In the genomic region with DNA sequence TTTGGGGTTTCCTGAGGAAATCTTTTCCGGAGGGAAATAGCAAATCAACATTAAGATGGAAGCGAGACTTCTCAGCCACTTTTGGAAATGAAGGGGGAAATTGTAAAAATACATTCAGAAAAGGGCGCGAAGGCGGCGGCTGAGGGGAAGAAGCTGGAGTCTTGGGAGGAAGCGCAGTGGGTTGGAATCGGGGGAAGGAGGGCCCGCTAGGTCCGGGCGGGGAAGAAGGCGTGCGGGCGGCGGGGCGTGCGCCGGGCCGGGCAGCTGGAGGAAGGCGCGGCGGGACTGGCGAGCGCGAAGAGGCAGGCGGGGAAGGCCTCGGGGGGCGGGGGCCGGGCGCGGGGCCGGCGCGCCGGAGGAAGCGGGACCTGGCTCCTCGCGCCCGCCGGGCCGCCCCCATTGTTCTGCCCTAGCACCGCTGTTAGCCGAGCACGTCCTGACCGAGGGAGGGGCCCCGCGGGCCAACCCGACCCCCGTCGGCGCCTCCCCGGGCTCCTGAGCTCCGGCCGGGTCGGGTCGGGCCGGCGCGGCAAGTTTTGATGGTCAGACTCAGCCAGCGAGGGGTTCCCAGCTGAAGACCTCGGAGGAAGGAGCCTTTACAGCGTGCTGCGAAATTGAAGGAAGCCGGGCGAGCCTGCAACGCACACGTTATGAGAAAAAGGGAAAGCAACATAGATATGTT, we compare ENCODE assay signal across 2 cellular contexts.
TF ChIP-seq lines count a peak whose summit lies in the region.

No MANE protein-coding gene starts in this region.

TF ChIP-seq in WTC11, 78 proteins besides CTCF, POLR2A, EP300 and RAD21 (continued from another document):
- TF ChIP-seq CBFB (CRISPR knock-in tag; IDR thresholded peaks at IDR 0.05; ENCODE audit: low read depth) (0 out of 2 replicates have a peak, but pooled peaks have one; percentile 34), RORB (CRISPR knock-in tag; IDR thresholded peaks at IDR 0.05) (no peak), KAT7 (CRISPR knock-in tag; IDR thresholded peaks at IDR 0.05; ENCODE audit: borderline replicate concordance) (no peak), NFYB (CRISPR knock-in tag; conservative IDR thresholded peaks at IDR 0.05; ENCODE audit: low read depth) (no peak), JUN (CRISPR knock-in tag; IDR thresholded peaks at IDR 0.05) (no peak), ZNF232 (CRISPR knock-in tag; IDR thresholded peaks at IDR 0.05) (no peak), NR1H2 (CRISPR knock-in tag; IDR thresholded peaks at IDR 0.05) (no peak), SOX15 (CRISPR knock-in tag; IDR thresholded peaks at IDR 0.05) (no peak), TP53 (CRISPR knock-in tag; IDR thresholded peaks at IDR 0.05) (no peak), NFATC4 (CRISPR knock-in tag; IDR thresholded peaks at IDR 0.05) (no peak)
- TF ChIP-seq, protein P1, sequence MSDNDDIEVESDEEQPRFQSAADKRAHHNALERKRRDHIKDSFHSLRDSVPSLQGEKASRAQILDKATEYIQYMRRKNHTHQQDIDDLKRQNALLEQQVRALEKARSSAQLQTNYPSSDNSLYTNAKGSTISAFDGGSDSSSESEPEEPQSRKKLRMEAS (CRISPR knock-in tag; IDR thresholded peaks at IDR 0.05), result no peak
- TF ChIP-seq, protein P2, sequence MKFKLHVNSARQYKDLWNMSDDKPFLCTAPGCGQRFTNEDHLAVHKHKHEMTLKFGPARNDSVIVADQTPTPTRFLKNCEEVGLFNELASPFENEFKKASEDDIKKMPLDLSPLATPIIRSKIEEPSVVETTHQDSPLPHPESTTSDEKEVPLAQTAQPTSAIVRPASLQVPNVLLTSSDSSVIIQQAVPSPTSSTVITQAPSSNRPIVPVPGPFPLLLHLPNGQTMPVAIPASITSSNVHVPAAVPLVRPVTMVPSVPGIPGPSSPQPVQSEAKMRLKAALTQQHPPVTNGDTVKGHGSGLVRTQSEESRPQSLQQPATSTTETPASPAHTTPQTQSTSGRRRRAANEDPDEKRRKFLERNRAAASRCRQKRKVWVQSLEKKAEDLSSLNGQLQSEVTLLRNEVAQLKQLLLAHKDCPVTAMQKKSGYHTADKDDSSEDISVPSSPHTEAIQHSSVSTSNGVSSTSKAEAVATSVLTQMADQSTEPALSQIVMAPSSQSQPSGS (CRISPR knock-in tag; IDR thresholded peaks at IDR 0.05; ENCODE audit: borderline replicate concordance, low read depth), result no peak
- TF ChIP-seq, protein P3, sequence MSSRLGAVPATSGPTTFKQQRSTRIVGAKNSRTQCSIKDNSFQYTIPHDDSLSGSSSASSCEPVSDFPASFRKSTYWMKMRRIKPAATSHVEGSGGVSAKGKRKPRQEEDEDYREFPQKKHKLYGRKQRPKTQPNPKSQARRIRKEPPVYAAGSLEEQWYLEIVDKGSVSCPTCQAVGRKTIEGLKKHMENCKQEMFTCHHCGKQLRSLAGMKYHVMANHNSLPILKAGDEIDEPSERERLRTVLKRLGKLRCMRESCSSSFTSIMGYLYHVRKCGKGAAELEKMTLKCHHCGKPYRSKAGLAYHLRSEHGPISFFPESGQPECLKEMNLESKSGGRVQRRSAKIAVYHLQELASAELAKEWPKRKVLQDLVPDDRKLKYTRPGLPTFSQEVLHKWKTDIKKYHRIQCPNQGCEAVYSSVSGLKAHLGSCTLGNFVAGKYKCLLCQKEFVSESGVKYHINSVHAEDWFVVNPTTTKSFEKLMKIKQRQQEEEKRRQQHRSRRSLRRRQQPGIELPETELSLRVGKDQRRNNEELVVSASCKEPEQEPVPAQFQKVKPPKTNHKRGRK (CRISPR knock-in tag; IDR thresholded peaks at IDR 0.05; ENCODE audit: borderline replicate concordance), result no peak
- TF ChIP-seq, protein P4, sequence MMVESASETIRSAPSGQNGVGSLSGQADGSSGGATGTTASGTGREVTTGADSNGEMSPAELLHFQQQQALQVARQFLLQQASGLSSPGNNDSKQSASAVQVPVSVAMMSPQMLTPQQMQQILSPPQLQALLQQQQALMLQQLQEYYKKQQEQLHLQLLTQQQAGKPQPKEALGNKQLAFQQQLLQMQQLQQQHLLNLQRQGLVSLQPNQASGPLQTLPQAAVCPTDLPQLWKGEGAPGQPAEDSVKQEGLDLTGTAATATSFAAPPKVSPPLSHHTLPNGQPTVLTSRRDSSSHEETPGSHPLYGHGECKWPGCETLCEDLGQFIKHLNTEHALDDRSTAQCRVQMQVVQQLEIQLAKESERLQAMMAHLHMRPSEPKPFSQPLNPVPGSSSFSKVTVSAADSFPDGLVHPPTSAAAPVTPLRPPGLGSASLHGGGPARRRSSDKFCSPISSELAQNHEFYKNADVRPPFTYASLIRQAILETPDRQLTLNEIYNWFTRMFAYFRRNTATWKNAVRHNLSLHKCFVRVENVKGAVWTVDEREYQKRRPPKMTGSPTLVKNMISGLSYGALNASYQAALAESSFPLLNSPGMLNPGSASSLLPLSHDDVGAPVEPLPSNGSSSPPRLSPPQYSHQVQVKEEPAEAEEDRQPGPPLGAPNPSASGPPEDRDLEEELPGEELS (CRISPR knock-in tag; IDR thresholded peaks at IDR 0.05), result peak; percentile 20; the same call in 1 of the 2 replicates
- TF ChIP-seq, protein P5, sequence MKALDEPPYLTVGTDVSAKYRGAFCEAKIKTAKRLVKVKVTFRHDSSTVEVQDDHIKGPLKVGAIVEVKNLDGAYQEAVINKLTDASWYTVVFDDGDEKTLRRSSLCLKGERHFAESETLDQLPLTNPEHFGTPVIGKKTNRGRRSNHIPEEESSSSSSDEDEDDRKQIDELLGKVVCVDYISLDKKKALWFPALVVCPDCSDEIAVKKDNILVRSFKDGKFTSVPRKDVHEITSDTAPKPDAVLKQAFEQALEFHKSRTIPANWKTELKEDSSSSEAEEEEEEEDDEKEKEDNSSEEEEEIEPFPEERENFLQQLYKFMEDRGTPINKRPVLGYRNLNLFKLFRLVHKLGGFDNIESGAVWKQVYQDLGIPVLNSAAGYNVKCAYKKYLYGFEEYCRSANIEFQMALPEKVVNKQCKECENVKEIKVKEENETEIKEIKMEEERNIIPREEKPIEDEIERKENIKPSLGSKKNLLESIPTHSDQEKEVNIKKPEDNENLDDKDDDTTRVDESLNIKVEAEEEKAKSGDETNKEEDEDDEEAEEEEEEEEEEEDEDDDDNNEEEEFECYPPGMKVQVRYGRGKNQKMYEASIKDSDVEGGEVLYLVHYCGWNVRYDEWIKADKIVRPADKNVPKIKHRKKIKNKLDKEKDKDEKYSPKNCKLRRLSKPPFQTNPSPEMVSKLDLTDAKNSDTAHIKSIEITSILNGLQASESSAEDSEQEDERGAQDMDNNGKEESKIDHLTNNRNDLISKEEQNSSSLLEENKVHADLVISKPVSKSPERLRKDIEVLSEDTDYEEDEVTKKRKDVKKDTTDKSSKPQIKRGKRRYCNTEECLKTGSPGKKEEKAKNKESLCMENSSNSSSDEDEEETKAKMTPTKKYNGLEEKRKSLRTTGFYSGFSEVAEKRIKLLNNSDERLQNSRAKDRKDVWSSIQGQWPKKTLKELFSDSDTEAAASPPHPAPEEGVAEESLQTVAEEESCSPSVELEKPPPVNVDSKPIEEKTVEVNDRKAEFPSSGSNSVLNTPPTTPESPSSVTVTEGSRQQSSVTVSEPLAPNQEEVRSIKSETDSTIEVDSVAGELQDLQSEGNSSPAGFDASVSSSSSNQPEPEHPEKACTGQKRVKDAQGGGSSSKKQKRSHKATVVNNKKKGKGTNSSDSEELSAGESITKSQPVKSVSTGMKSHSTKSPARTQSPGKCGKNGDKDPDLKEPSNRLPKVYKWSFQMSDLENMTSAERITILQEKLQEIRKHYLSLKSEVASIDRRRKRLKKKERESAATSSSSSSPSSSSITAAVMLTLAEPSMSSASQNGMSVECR (CRISPR knock-in tag; IDR thresholded peaks at IDR 0.05; ENCODE audit: borderline replicate concordance), result no peak
- TF ChIP-seq, protein P6, sequence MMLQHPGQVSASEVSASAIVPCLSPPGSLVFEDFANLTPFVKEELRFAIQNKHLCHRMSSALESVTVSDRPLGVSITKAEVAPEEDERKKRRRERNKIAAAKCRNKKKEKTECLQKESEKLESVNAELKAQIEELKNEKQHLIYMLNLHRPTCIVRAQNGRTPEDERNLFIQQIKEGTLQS (CRISPR knock-in tag; conservative IDR thresholded peaks at IDR 0.05), result no peak

TF ChIP-seq in HepG2, 621 proteins besides CTCF, POLR2A, EP300 and RAD21 (continued from another document and continues in another):
- TF ChIP-seq, protein P7, sequence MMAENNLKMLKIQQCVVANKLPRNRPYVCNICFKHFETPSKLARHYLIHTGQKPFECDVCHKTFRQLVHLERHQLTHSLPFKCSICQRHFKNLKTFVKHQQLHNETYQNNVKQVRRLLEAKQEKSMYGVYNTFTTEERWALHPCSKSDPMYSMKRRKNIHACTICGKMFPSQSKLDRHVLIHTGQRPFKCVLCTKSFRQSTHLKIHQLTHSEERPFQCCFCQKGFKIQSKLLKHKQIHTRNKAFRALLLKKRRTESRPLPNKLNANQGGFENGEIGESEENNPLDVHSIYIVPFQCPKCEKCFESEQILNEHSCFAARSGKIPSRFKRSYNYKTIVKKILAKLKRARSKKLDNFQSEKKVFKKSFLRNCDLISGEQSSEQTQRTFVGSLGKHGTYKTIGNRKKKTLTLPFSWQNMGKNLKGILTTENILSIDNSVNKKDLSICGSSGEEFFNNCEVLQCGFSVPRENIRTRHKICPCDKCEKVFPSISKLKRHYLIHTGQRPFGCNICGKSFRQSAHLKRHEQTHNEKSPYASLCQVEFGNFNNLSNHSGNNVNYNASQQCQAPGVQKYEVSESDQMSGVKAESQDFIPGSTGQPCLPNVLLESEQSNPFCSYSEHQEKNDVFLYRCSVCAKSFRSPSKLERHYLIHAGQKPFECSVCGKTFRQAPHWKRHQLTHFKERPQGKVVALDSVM (CRISPR knock-in tag; IDR thresholded peaks at IDR 0.05), result peak; percentile 59
- peak; percentile 86 for TF ChIP-seq YY1 (IDR thresholded peaks at IDR 0.05; ENCODE audit: insufficient read depth, insufficient replicate concordance, low read depth, low read length)
- TF ChIP-seq RARA (CRISPR knock-in tag; IDR thresholded peaks at IDR 0.05), result 0 out of 2 replicates have a peak, but pooled peaks have one; percentile 40
- TF ChIP-seq, protein P8, sequence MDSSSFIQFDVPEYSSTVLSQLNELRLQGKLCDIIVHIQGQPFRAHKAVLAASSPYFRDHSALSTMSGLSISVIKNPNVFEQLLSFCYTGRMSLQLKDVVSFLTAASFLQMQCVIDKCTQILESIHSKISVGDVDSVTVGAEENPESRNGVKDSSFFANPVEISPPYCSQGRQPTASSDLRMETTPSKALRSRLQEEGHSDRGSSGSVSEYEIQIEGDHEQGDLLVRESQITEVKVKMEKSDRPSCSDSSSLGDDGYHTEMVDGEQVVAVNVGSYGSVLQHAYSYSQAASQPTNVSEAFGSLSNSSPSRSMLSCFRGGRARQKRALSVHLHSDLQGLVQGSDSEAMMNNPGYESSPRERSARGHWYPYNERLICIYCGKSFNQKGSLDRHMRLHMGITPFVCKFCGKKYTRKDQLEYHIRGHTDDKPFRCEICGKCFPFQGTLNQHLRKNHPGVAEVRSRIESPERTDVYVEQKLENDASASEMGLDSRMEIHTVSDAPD (CRISPR knock-in tag; IDR thresholded peaks at IDR 0.05), result no peak
- TF ChIP-seq, protein P9, sequence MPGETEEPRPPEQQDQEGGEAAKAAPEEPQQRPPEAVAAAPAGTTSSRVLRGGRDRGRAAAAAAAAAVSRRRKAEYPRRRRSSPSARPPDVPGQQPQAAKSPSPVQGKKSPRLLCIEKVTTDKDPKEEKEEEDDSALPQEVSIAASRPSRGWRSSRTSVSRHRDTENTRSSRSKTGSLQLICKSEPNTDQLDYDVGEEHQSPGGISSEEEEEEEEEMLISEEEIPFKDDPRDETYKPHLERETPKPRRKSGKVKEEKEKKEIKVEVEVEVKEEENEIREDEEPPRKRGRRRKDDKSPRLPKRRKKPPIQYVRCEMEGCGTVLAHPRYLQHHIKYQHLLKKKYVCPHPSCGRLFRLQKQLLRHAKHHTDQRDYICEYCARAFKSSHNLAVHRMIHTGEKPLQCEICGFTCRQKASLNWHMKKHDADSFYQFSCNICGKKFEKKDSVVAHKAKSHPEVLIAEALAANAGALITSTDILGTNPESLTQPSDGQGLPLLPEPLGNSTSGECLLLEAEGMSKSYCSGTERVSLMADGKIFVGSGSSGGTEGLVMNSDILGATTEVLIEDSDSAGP (CRISPR knock-in tag; IDR thresholded peaks at IDR 0.05; ENCODE audit: borderline replicate concordance), result peak; percentile 59; the same call in 1 of the 2 replicates
- peak; percentile 59 for TF ChIP-seq ETV6 (CRISPR knock-in tag; conservative IDR thresholded peaks at IDR 0.05)
- peak; percentile 60 for TF ChIP-seq HNRNPLL (IDR thresholded peaks at IDR 0.05; ENCODE audit: low read depth, low read length, poor library complexity, severe bottlenecking)
- TF ChIP-seq ZNF7 (CRISPR knock-in tag; IDR thresholded peaks at IDR 0.05), result no peak
- TF ChIP-seq, protein P10, sequence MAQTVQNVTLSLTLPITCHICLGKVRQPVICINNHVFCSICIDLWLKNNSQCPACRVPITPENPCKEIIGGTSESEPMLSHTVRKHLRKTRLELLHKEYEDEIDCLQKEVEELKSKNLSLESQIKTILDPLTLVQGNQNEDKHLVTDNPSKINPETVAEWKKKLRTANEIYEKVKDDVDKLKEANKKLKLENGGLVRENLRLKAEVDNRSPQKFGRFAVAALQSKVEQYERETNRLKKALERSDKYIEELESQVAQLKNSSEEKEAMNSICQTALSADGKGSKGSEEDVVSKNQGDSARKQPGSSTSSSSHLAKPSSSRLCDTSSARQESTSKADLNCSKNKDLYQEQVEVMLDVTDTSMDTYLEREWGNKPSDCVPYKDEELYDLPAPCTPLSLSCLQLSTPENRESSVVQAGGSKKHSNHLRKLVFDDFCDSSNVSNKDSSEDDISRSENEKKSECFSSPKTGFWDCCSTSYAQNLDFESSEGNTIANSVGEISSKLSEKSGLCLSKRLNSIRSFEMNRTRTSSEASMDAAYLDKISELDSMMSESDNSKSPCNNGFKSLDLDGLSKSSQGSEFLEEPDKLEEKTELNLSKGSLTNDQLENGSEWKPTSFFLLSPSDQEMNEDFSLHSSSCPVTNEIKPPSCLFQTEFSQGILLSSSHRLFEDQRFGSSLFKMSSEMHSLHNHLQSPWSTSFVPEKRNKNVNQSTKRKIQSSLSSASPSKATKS (CRISPR knock-in tag; IDR thresholded peaks at IDR 0.05), result peak; percentile 47; the same call in 1 of the 2 replicates
- peak; percentile 75; the same call in 1 of the 2 replicates for TF ChIP-seq MED13 (CRISPR knock-in tag; IDR thresholded peaks at IDR 0.05)
- peak; percentile 59; the same call in 1 of the 2 replicates for TF ChIP-seq DR1 (CRISPR knock-in tag; IDR thresholded peaks at IDR 0.05)
- TF ChIP-seq, protein P11, sequence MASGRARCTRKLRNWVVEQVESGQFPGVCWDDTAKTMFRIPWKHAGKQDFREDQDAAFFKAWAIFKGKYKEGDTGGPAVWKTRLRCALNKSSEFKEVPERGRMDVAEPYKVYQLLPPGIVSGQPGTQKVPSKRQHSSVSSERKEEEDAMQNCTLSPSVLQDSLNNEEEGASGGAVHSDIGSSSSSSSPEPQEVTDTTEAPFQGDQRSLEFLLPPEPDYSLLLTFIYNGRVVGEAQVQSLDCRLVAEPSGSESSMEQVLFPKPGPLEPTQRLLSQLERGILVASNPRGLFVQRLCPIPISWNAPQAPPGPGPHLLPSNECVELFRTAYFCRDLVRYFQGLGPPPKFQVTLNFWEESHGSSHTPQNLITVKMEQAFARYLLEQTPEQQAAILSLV (CRISPR knock-in tag; IDR thresholded peaks at IDR 0.05; ENCODE audit: borderline replicate concordance), result peak; percentile 39; the same call in 1 of the 2 replicates
- TF ChIP-seq FOXM1 (CRISPR knock-in tag; IDR thresholded peaks at IDR 0.05), result 0 out of 2 replicates have a peak, but pooled peaks have one; percentile 38
- TF ChIP-seq ZMYM4 (CRISPR knock-in tag; IDR thresholded peaks at IDR 0.05), result no peak
